In the genomic region with DNA sequence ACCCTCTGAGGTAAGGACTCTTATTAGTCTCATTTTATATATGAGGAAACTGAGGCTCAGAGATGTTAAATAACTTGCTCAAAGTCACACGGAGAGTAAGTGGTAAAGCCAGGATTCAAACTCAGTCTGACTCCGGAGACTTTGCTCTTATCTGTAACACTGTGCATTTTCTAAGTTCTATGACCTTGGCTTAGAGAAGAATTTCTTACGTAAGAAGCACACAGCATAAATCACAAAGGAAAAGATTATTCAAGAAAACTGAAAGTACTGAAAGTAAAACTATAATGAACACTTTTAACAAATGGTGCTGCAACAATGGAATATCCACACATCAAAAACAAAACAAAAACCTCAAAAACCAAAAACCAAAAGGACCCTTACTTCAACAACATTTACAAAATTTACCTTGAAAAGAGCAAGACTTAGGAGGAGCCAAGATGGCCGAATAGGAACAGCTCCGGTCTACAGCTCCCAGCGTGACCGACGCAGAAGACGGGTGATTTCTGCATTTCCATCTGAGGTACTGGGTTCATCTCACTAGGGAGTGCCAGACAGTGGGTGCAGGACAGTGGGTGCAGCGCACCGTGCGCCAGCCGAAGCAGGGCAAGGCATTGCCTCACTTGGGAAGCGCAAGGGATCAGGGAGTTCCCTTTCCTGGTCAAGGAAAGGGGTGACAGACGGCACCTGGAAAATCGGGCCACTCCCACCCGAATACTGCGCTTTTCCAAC, we compare ENCODE assay signal across 9 cellular contexts. TPM values are rescaled to one million over a fixed set of nuclear protein-coding genes. Genes with fewer than 3 reads are reported as not detected.
A peak's percentile ranks its signal among the peaks of the same experiment; 100 is the strongest.
DNase-seq lines count a peak whose midpoint lies in the region; ATAC-seq and TF ChIP-seq lines count a peak whose summit lies in the region.
"Not testable (repeated sequence)": the region's sequence is repeated elsewhere in the genome, so short reads cannot be mapped to it uniquely, and the experiment has no call there.
"Had no signal": no experiment of that assay in that cellular context is flagged by ENCODE, and none has a peak within 500 bp of the region (broad histone marks: within the 10 kb centered on the region; RNA-seq: fewer than 3 reads in every experiment).

No MANE protein-coding gene starts in this region.

- peaks cover 50% of the 10 kb centered on the region for H4K20me1 ChIP-seq in smooth muscle cell (ENCODE audit: low read depth)

- not testable (repeated sequence) for DNase-seq in CD4-positive, alpha-beta T cell; activated CD8-positive, alpha-beta T cell treated with anti-CD3 and anti-CD28 coated beads for 36 hours; activated naive CD4-positive, alpha-beta T cell treated with anti-CD3 and anti-CD28 coated beads for 36 hours; Right ventricle myocardium superior; right lobe of liver; smooth muscle cell (lab: John Stamatoyannopoulos, UW; ENCODE audit: unreplicated experiment)
- peak in 1 of 7 donors; percentile 30 for DNase-seq in adrenal gland

- not testable (repeated sequence) for H3K27me3 Mint-ChIP-seq in CD4-positive, alpha-beta T cell; T-helper 1 cell treated with Interleukin-12 subunit alpha and Interleukin-12 subunit beta and Interleukin-4 antibody, amounts not matched to agents 30 μg/mL and 1 μg/mL, for 36 hours (ENCODE audit: low read depth); activated CD8-positive, alpha-beta T cell treated with anti-CD3 and anti-CD28 coated beads for 36 hours; activated naive CD4-positive, alpha-beta T cell treated with anti-CD3 and anti-CD28 coated beads for 36 hours (ENCODE audit: low read depth)

- not testable (repeated sequence) for H3K9ac ChIP-seq in smooth muscle cell (ENCODE audit: low read depth)

- H3K27me3 ChIP-seq in CD4-positive, alpha-beta T cell (ENCODE audit: control insufficient read depth, insufficient read depth, low read length); adrenal gland; right lobe of liver; smooth muscle cell (ENCODE audit: low read depth): not testable (repeated sequence)

- CTCF ChIA-PET in CD4-positive, alpha-beta T cell (lab: Charles Lee): not testable (repeated sequence)
- CTCF ChIA-PET in activated CD8-positive, alpha-beta T cell treated with anti-CD3 and anti-CD28 coated beads for 36 hours (lab: Charles Lee): interaction anchor here (1.3 to 1.7 kb wide), 3 partner anchors 10 to 42 kb away, joined by 4 to 6 read pairs (median 4); a partner anchor contains a TSS
- CTCF ChIA-PET in activated naive CD4-positive, alpha-beta T cell treated with anti-CD3 and anti-CD28 coated beads for 36 hours (lab: Charles Lee): interaction anchor here (1.2 to 2.0 kb wide), 4 partner anchors 37 to 70 kb away, joined by 3 to 10 read pairs (median 5); a partner anchor contains a TSS

- H3K27ac ChIP-seq in CD4-positive, alpha-beta T cell (ENCODE audit: low read depth, low read length); right lobe of liver; smooth muscle cell (ENCODE audit: low read depth): not testable (repeated sequence)
- H3K27ac ChIP-seq in adrenal gland: peak overlapping the region in 4 of 5 donors; percentile 66 to 90 (median 79)

- H3K4me3 ChIP-seq in adrenal gland (peak overlapping the region in 1 of 4 donors; percentile 38), smooth muscle cell (peak overlapping the region; percentile 16)
- not testable (repeated sequence) for H3K4me3 ChIP-seq in right lobe of liver

- peaks cover 0 to 15% of the 10 kb centered on the region in 2 donors for H3K36me3 ChIP-seq in adrenal gland (replicated peaks in 1 of 2)
- not testable (repeated sequence) for H3K36me3 ChIP-seq in right lobe of liver; smooth muscle cell (ENCODE audit: low read depth)

- H3K4me2 ChIP-seq in smooth muscle cell: not testable (repeated sequence)

- not testable (repeated sequence) for H2AFZ ChIP-seq in smooth muscle cell (ENCODE audit: low read depth)

- intact Hi-C loops in CD4-positive, alpha-beta T cell (cut with DNase I, micrococcal nuclease); activated CD8-positive, alpha-beta T cell treated with anti-CD3 and anti-CD28 coated beads for 36 hours (cut with micrococcal nuclease); adrenal gland (cut with DNase I); Right ventricle myocardium superior (cut with DNase I); right lobe of liver (cut with DNase I): not testable (repeated sequence)
- intact Hi-C loops in activated naive CD4-positive, alpha-beta T cell treated with anti-CD3 and anti-CD28 coated beads for 36 hours (cut with micrococcal nuclease): loop anchor here (1.0 kb wide), 4 partner anchors 16 to 48 kb away; a partner anchor contains a TSS

- H3K4me1 Mint-ChIP-seq in CD4-positive, alpha-beta T cell (ENCODE audit: low read depth): peaks cover 69% of the 10 kb centered on the region
- peaks cover 44% of the 10 kb centered on the region for H3K4me1 Mint-ChIP-seq in T-helper 1 cell treated with Interleukin-12 subunit alpha and Interleukin-12 subunit beta and Interleukin-4 antibody, amounts not matched to agents 30 μg/mL and 1 μg/mL, for 36 hours (ENCODE audit: low read depth)
- peaks cover 69% of the 10 kb centered on the region for H3K4me1 Mint-ChIP-seq in activated CD8-positive, alpha-beta T cell treated with anti-CD3 and anti-CD28 coated beads for 36 hours (ENCODE audit: low read depth)
- peaks cover 78% of the 10 kb centered on the region for H3K4me1 Mint-ChIP-seq in activated naive CD4-positive, alpha-beta T cell treated with anti-CD3 and anti-CD28 coated beads for 36 hours (ENCODE audit: low read depth)

- TF ChIP-seq CTCF in CD4-positive, alpha-beta T cell (IDR thresholded peaks at IDR 0.05); activated CD8-positive, alpha-beta T cell treated with anti-CD3 and anti-CD28 coated beads for 36 hours (IDR thresholded peaks at IDR 0.05); adrenal gland (IDR thresholded peaks at IDR 0.05); right lobe of liver (IDR thresholded peaks at IDR 0.05); smooth muscle cell (IDR thresholded peaks at IDR 0.05; ENCODE audit: borderline replicate concordance, insufficient read depth, poor library complexity, severe bottlenecking): not testable (repeated sequence)

- peaks cover 20 to 24% of the 10 kb centered on the region in 2 donors for H3K4me1 ChIP-seq in adrenal gland (replicated peaks in 1 of 2)
- not testable (repeated sequence) for H3K4me1 ChIP-seq in right lobe of liver; smooth muscle cell (ENCODE audit: low read depth)

- not testable (repeated sequence) for H3F3A ChIP-seq in smooth muscle cell (ENCODE audit: low read depth)

- H3K27ac Mint-ChIP-seq in CD4-positive, alpha-beta T cell: peak overlapping the region; percentile 61
- peak overlapping the region; percentile 72 for H3K27ac Mint-ChIP-seq in T-helper 1 cell treated with Interleukin-12 subunit alpha and Interleukin-12 subunit beta and Interleukin-4 antibody, amounts not matched to agents 30 μg/mL and 1 μg/mL, for 36 hours
- H3K27ac Mint-ChIP-seq in activated CD8-positive, alpha-beta T cell treated with anti-CD3 and anti-CD28 coated beads for 36 hours: peak overlapping the region; percentile 82
- H3K27ac Mint-ChIP-seq in activated naive CD4-positive, alpha-beta T cell treated with anti-CD3 and anti-CD28 coated beads for 36 hours: peak overlapping the region; percentile 86

- POLR2A ChIA-PET in CD4-positive, alpha-beta T cell (lab: Charles Lee): interaction anchor here (1.1 to 1.9 kb wide), 2 partner anchors 16 to 41 kb away, joined by 3 to 7 read pairs; a partner anchor contains a TSS
- POLR2A ChIA-PET in activated CD8-positive, alpha-beta T cell treated with anti-CD3 and anti-CD28 coated beads for 36 hours (lab: Charles Lee): not testable (repeated sequence)

- TF ChIP-seq POLR2A in adrenal gland (IDR thresholded peaks at IDR 0.05); right lobe of liver (IDR thresholded peaks at IDR 0.05): not testable (repeated sequence)

- not testable (repeated sequence) for H3K9me3 Mint-ChIP-seq in CD4-positive, alpha-beta T cell; T-helper 1 cell treated with Interleukin-12 subunit alpha and Interleukin-12 subunit beta and Interleukin-4 antibody, amounts not matched to agents 30 μg/mL and 1 μg/mL, for 36 hours; activated CD8-positive, alpha-beta T cell treated with anti-CD3 and anti-CD28 coated beads for 36 hours; activated naive CD4-positive, alpha-beta T cell treated with anti-CD3 and anti-CD28 coated beads for 36 hours

- ATAC-seq in CD4-positive, alpha-beta T cell (ENCODE audit: poor library complexity): peak; percentile 24
- peak; percentile 65 for ATAC-seq in activated CD8-positive, alpha-beta T cell treated with anti-CD3 and anti-CD28 coated beads for 36 hours
- ATAC-seq in Right ventricle myocardium superior (ENCODE audit: poor library complexity) (peak; percentile 56), right lobe of liver (peak; percentile 52 to 83 (median 54))

- H3K36me3 Mint-ChIP-seq in CD4-positive, alpha-beta T cell (ENCODE audit: low read depth): peaks cover 67% of the 10 kb centered on the region
- peaks cover 45% of the 10 kb centered on the region for H3K36me3 Mint-ChIP-seq in T-helper 1 cell treated with Interleukin-12 subunit alpha and Interleukin-12 subunit beta and Interleukin-4 antibody, amounts not matched to agents 30 μg/mL and 1 μg/mL, for 36 hours (ENCODE audit: low read depth)
- H3K36me3 Mint-ChIP-seq in activated CD8-positive, alpha-beta T cell treated with anti-CD3 and anti-CD28 coated beads for 36 hours (ENCODE audit: low read depth): peaks cover 56% of the 10 kb centered on the region
- peaks cover 43% of the 10 kb centered on the region for H3K36me3 Mint-ChIP-seq in activated naive CD4-positive, alpha-beta T cell treated with anti-CD3 and anti-CD28 coated beads for 36 hours (ENCODE audit: low read depth)

- H3K4me3 Mint-ChIP-seq in CD4-positive, alpha-beta T cell: peak overlapping the region; percentile 1
- H3K4me3 Mint-ChIP-seq in T-helper 1 cell treated with Interleukin-12 subunit alpha and Interleukin-12 subunit beta and Interleukin-4 antibody, amounts not matched to agents 30 μg/mL and 1 μg/mL, for 36 hours: peak overlapping the region; percentile 77
- peak overlapping the region; percentile 22 for H3K4me3 Mint-ChIP-seq in activated CD8-positive, alpha-beta T cell treated with anti-CD3 and anti-CD28 coated beads for 36 hours
- H3K4me3 Mint-ChIP-seq in activated naive CD4-positive, alpha-beta T cell treated with anti-CD3 and anti-CD28 coated beads for 36 hours: peak overlapping the region; percentile 52

- H3K9me3 ChIP-seq in CD4-positive, alpha-beta T cell (ENCODE audit: control insufficient read depth, low read length); adrenal gland (replicated peaks in 1 of 3); right lobe of liver; smooth muscle cell (replicated peaks; ENCODE audit: low read depth): not testable (repeated sequence)

- H3K79me2 ChIP-seq in smooth muscle cell (ENCODE audit: low read depth): peaks cover 54% of the 10 kb centered on the region

- 60 to 72% (median 69%) methylated on average over 14 to 18 of the region's 18 CpGs for WGBS in adrenal gland, 4 donors
- 55% methylated on average over 6 of the region's 18 CpGs for WGBS in right lobe of liver (ENCODE audit: insufficient coverage, low coverage, low lambda C conversion rate, missing lambda C conversion rate)
- 88% methylated on average over 18 of the region's 18 CpGs for WGBS in smooth muscle cell (ENCODE audit: low lambda C conversion rate)

RNA-seq across cellular contexts. Expression of a gene that starts 16.2 kb away (rescaled TPM):
- 10 to 100 TPM; 81.2 to 84.4 TPM for total RNA-seq in CD4-positive, alpha-beta T cell
- total RNA-seq in activated CD8-positive, alpha-beta T cell treated with anti-CD3 and anti-CD28 coated beads for 36 hours: 10 to 100 TPM; 30.1 to 35.5 TPM
- 10 to 100 TPM; 41.0 to 47.7 TPM for total RNA-seq in activated naive CD4-positive, alpha-beta T cell treated with anti-CD3 and anti-CD28 coated beads for 36 hours
- 100 to 1,000 TPM in 1 of 8 donors, 10 to 100 TPM in 7; 54.1 to 113 (median 85.8) TPM for total RNA-seq in adrenal gland
- 10 to 100 TPM; 30.4 to 85.9 (median 32.7) TPM for polyA plus RNA-seq in adrenal gland
- total RNA-seq in Right ventricle myocardium superior: 45.2 TPM
- total RNA-seq in right lobe of liver: 10 to 100 TPM; 25.2 to 30.5 (median 27.6) TPM
- total RNA-seq in smooth muscle cell: 77.7 and 87.6 TPM in 2 replicates
- 35.2 and 38.7 TPM in 2 replicates for polyA plus RNA-seq in smooth muscle cell

RNA-seq across cellular contexts. Expression of a gene that starts 36.0 kb away (rescaled TPM):
- 1 to 10 TPM; 2.9 TPM for total RNA-seq in CD4-positive, alpha-beta T cell
- total RNA-seq in activated CD8-positive, alpha-beta T cell treated with anti-CD3 and anti-CD28 coated beads for 36 hours: 1 to 10 TPM; 8.6 to 8.8 TPM
- total RNA-seq in activated naive CD4-positive, alpha-beta T cell treated with anti-CD3 and anti-CD28 coated beads for 36 hours: 10 to 100 TPM; 32.9 to 37.4 TPM
- 10 to 100 TPM; 22.1 to 57.4 (median 34.9) TPM for total RNA-seq in adrenal gland
- polyA plus RNA-seq in adrenal gland: 10 to 100 TPM; 22.1 to 25.7 (median 25.1) TPM
- total RNA-seq in Right ventricle myocardium superior: 15.6 TPM
- total RNA-seq in right lobe of liver: 1 to 10 TPM; 1.3 to 8.7 (median 3.6) TPM
- 178 and 190 TPM in 2 replicates for total RNA-seq in smooth muscle cell
- 218 and 261 TPM in 2 replicates for polyA plus RNA-seq in smooth muscle cell
- total RNA-seq: OCI-LY7 had no signal

RNA-seq across cellular contexts. Expression of a gene that starts 41.7 kb away (rescaled TPM):
- 100 to 1,000 TPM in 1 of 2 experiments, 10 to 100 TPM in 1; 98.2 to 101 TPM for total RNA-seq in CD4-positive, alpha-beta T cell
- total RNA-seq in activated CD8-positive, alpha-beta T cell treated with anti-CD3 and anti-CD28 coated beads for 36 hours: 10 to 100 TPM; 53.1 to 59.7 TPM
- total RNA-seq in activated naive CD4-positive, alpha-beta T cell treated with anti-CD3 and anti-CD28 coated beads for 36 hours: 10 to 100 TPM; 86.2 to 88.2 TPM
- 10 to 100 TPM; 28.6 to 80.4 (median 38.5) TPM for total RNA-seq in adrenal gland
- 10 to 100 TPM; 30.4 to 43.7 (median 41.3) TPM for polyA plus RNA-seq in adrenal gland
- 26.9 TPM for total RNA-seq in Right ventricle myocardium superior
- total RNA-seq in right lobe of liver: 10 to 100 TPM; 12.3 to 19.4 (median 17.7) TPM
- 64.0 and 66.6 TPM in 2 replicates for total RNA-seq in smooth muscle cell
- 48.6 and 62.9 TPM in 2 replicates for polyA plus RNA-seq in smooth muscle cell

Comparison
In these comparisons a context has a peak if more than half of its experiments do, and no peak if none do; other contexts are left out.
1. H3K4me3 Mint-ChIP-seq: peak in every context shown above with its lines; median percentile 77 in T-helper 1 cell treated with Interleukin-12 subunit alpha and Interleukin-12 subunit beta and Interleukin-4 antibody, amounts not matched to agents 30 μg/mL and 1 μg/mL, for 36 hours; 52 in activated naive CD4-positive, alpha-beta T cell treated with anti-CD3 and anti-CD28 coated beads for 36 hours; 22 in activated CD8-positive, alpha-beta T cell treated with anti-CD3 and anti-CD28 coated beads for 36 hours; 1 in CD4-positive, alpha-beta T cell.